Comparison of ENCODE assay signal across 8 cellular contexts in the genomic region with DNA sequence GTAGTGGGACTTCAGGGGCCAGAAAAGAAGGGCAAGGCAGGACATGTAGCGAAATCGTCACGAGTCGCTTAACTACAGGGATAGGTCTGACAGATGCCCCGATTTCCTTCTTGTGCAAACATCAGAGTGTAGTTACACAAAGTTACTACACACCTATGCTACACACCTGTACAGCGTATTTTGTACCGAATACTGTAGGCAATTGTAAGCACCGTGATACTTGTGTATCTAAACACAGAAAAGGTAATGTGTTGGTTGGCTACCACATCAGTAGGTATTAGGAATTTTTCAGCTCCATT. TPM values are rescaled to one million over a fixed set of nuclear protein-coding genes. Genes with fewer than 3 reads are reported as not detected.
DNase-seq lines count a peak whose midpoint lies in the region; ATAC-seq, FAIRE-seq and TF ChIP-seq lines count a peak whose summit lies in the region.

No MANE protein-coding gene starts in this region.

- WGBS in H1 (ENCODE audit: extremely low coverage in 1 of 2, insufficient coverage in 1 of 2, insufficient read length in 1 of 2, insufficient replicate concordance in 2 of 2, low coverage in 1 of 2, low lambda C conversion rate in 2 of 2, missing lambda C conversion rate in 1 of 2), 2 experiments: 39% methylated on average over 8 of the region's 8 CpGs; no CpG with 5 or more reads in 1 of the 2 experiments

- TF ChIP-seq POLR2A in H1 (IDR thresholded peaks at IDR 0.05; ENCODE audit: control extremely low read depth in 1 of 2, low read depth in 2 of 2, low read length in 2 of 2): no peak

- H4K20me1 ChIP-seq in MM.1S (ENCODE audit: insufficient read depth, low read length): no peaks in the 10 kb centered on the region
- no peaks in the 10 kb centered on the region for H4K20me1 ChIP-seq in H1 (replicated peaks in 1 of 2; ENCODE audit: control insufficient read depth in 1 of 2, insufficient read depth in 2 of 2, low read length in 2 of 2)

- H3K9ac ChIP-seq in MM.1S (ENCODE audit: low read length) (peak overlapping the region; percentile 81), H1 (replicated peaks in 1 of 4; ENCODE audit: extremely low read depth in 1 of 4, low read depth in 3 of 4, low read length in 3 of 4) (peak overlapping the region; percentile 13 to 99 (median 90))

- peak overlapping the region; percentile 21 for H3K4ac ChIP-seq in H1 (replicated peaks; ENCODE audit: insufficient read length, low read depth, low read length)

- H2AK5ac ChIP-seq in H1 (ENCODE audit: low read depth, low read length): no peak overlapping the region

- H3F3A ChIP-seq in MM.1S (ENCODE audit: insufficient read depth, low read length): peaks cover 10% of the 10 kb centered on the region

- H3K4me1 ChIP-seq in CD8-positive, alpha-beta memory T cell (ENCODE audit: insufficient read depth, low read length): peaks cover 29% of the 10 kb centered on the region
- H3K4me1 ChIP-seq in MM.1S (ENCODE audit: low read length) (peaks cover 9% of the 10 kb centered on the region), H1 (replicated peaks in 1 of 4; ENCODE audit: control insufficient read depth in 3 of 4, insufficient read depth in 4 of 4, low read length in 3 of 4) (peaks cover 0 to 3% (median 0%) of the 10 kb centered on the region in 4 experiments; a peak in 2 of 7 replicates), neutrophil (ENCODE audit: control insufficient read depth in 1 of 2, insufficient read depth in 1 of 2, low read depth in 1 of 2, low read length in 1 of 2) (peaks cover 74 to 81% of the 10 kb centered on the region in 2 experiments)

- peak overlapping the region; percentile 78 to 99 (median 96) for H3K27ac Mint-ChIP-seq in CD8-positive, alpha-beta memory T cell

- POLR2A ChIA-PET in CD8-positive, alpha-beta memory T cell (lab: Charles Lee): interaction anchor here (0.6 to 4.1 kb wide), 6 partner anchors 9 to 96 kb away, joined by 3 to 64 read pairs (median 4); partner anchors contain the start of gene BCL2A1
- POLR2A ChIA-PET in H1 (lab: Charles Lee; ENCODE audit: partially characterized antibody): interaction anchor here (1.1 to 6.0 kb wide), 5 partner anchors 9 to 42 kb away, joined by 3 to 42 read pairs (median 7); no protein-coding TSS in a partner anchor

- H3K79me2 ChIP-seq in MM.1S (ENCODE audit: low read length) (peaks cover 20% of the 10 kb centered on the region), H1 (ENCODE audit: control insufficient read depth in 1 of 2, insufficient read depth in 2 of 2, low read length in 2 of 2) (peaks cover 0 to 29% of the 10 kb centered on the region in 2 experiments; a peak in 2 of 4 replicates)

- H4K8ac ChIP-seq in H1 (ENCODE audit: extremely low read depth, insufficient read depth, low read length): peak overlapping the region; percentile 76; the same call in 1 of the 2 replicates

- no peaks in the 10 kb centered on the region for H3K9me2 ChIP-seq in MM.1S (replicated peaks; ENCODE audit: insufficient read depth, low read length)

- H3K23me2 ChIP-seq in H1 (ENCODE audit: low read depth, low read length): peaks cover 8% of the 10 kb centered on the region

- no peaks in the 10 kb centered on the region for H3K36me3 ChIP-seq in CD8-positive, alpha-beta memory T cell (ENCODE audit: insufficient read depth, low read length)
- H3K36me3 ChIP-seq in MM.1S (replicated peaks; ENCODE audit: insufficient read depth, low read length) (no peaks in the 10 kb centered on the region), H1 (ENCODE audit: control insufficient read depth in 2 of 4, insufficient read depth in 4 of 4, low read length in 3 of 4) (no peaks in the 10 kb centered on the region), neutrophil (peaks cover 20% of the 10 kb centered on the region)

- ATAC-seq in HG03196 (IDR thresholded peaks at IDR 0.05; ENCODE audit: unreplicated experiment) (no peak), HG03159 (IDR thresholded peaks at IDR 0.05; ENCODE audit: unreplicated experiment) (no peak)

- H3K23ac ChIP-seq in H1 (ENCODE audit: insufficient read length): no peak overlapping the region

- no peaks in the 10 kb centered on the region for H3K9me3 Mint-ChIP-seq in CD8-positive, alpha-beta memory T cell

- H3K56ac ChIP-seq in H1 (replicated peaks; ENCODE audit: insufficient read length, low read depth, low read length): no peak overlapping the region

- H2AFZ ChIP-seq in MM.1S (ENCODE audit: low read length) (peak overlapping the region; percentile 72), H1 (ENCODE audit: low read length) (peak overlapping the region; percentile 74)

- no peak overlapping the region for H2BK15ac ChIP-seq in H1 (ENCODE audit: low read length)

- no peaks in the 10 kb centered on the region for H3K27me3 Mint-ChIP-seq in CD8-positive, alpha-beta memory T cell

- H2BK12ac ChIP-seq in H1 (ENCODE audit: low read depth, low read length): 0 out of 2 replicates have a peak overlapping the region, but pooled peaks have one; percentile 62

- no peaks in the 10 kb centered on the region for H3K79me1 ChIP-seq in H1 (ENCODE audit: low read depth, low read length)

- FAIRE-seq in H1 (lab: Jason Lieb, UNC) (no peak), D721Med (lab: Jason Lieb, UNC) (no peak)

- no peak for TF ChIP-seq EP300 in H1 (IDR thresholded peaks at IDR 0.05; ENCODE audit: borderline replicate concordance in 1 of 2, low read depth in 2 of 2, low read length in 2 of 2)

- H3K9me3 ChIP-seq in CD8-positive, alpha-beta memory T cell (ENCODE audit: low read length): no peaks in the 10 kb centered on the region
- no peaks in the 10 kb centered on the region for H3K9me3 ChIP-seq in MM.1S (replicated peaks; ENCODE audit: insufficient read depth, low read length)
- no peaks in the 10 kb centered on the region for H3K9me3 ChIP-seq in H1 (ENCODE audit: insufficient read depth in 2 of 2, low read depth in 1 of 2, low read length in 1 of 2)
- H3K9me3 ChIP-seq in neutrophil: no peaks in the 10 kb centered on the region

- H3K4me1 Mint-ChIP-seq in CD8-positive, alpha-beta memory T cell: peaks cover 34 to 41% (median 35%) of the 10 kb centered on the region in 3 donors

- peak overlapping the region; percentile 93 for H3K27ac ChIP-seq in CD8-positive, alpha-beta memory T cell (ENCODE audit: low read depth, low read length)
- H3K27ac ChIP-seq in MM.1S (ENCODE audit: low read length) (peak overlapping the region; percentile 74; the same call in 1 of the 2 replicates), H1 (ENCODE audit: low read depth, low read length) (peak overlapping the region; percentile 92), neutrophil (peak overlapping the region; percentile 99)

- H3K4me2 ChIP-seq in MM.1S (ENCODE audit: low read depth, low read length): peak overlapping the region; percentile 91
- peak overlapping the region; percentile 80 to 86 for H3K4me2 ChIP-seq in H1 (ENCODE audit: insufficient read depth in 1 of 2, low read depth in 2 of 2, low read length in 2 of 2)

- H4K91ac ChIP-seq in H1 (replicated peaks; ENCODE audit: insufficient read length, low read length): peak overlapping the region; percentile 93

- H4K5ac ChIP-seq in H1 (ENCODE audit: insufficient read length, low read depth, low read length): peak overlapping the region; percentile 93

- DNase-seq in CD8-positive, alpha-beta memory T cell: no peak
- DNase-seq in MM.1S (no peak), H1 (ENCODE audit: low read depth in 1 of 2, low spot score in 2 of 2) (no peak), NCI-H69 (lab: John Stamatoyannopoulos, UW) (no peak), D721Med (ENCODE audit: insufficient read length, low spot score) (no peak)

- H2BK20ac ChIP-seq in H1 (ENCODE audit: low read length): no peak overlapping the region

- no peak for TF ChIP-seq RAD21 in H1 (IDR thresholded peaks at IDR 0.05 in 1 of 2, conservative IDR thresholded peaks at IDR 0.05 in 1 of 2; ENCODE audit: low read depth in 2 of 2, low read length in 2 of 2)

- no peak overlapping the region for H3K18ac ChIP-seq in H1 (ENCODE audit: extremely low read depth, low read length)

- peak overlapping the region; percentile 66 for H3K4me3 ChIP-seq in CD8-positive, alpha-beta memory T cell (ENCODE audit: low read length)
- H3K4me3 ChIP-seq in MM.1S (ENCODE audit: low read length) (peak overlapping the region; percentile 80), H1 (ENCODE audit: extremely low read depth in 1 of 4, insufficient read depth in 2 of 4, low read depth in 3 of 4, low read length in 4 of 4) (peak overlapping the region; percentile 62 to 75 (median 72)), neutrophil (ENCODE audit: low read depth in 1 of 2, low read length in 1 of 2) (peak overlapping the region; percentile 91 to 99)

- peak overlapping the region; percentile 67 for H3K14ac ChIP-seq in H1 (ENCODE audit: insufficient read length)

- peak overlapping the region; percentile 92 to 100 (median 94) for H3K4me3 Mint-ChIP-seq in CD8-positive, alpha-beta memory T cell

- peaks cover 0 to 18% (median 2%) of the 10 kb centered on the region in 3 donors for H3K36me3 Mint-ChIP-seq in CD8-positive, alpha-beta memory T cell

- H2BK120ac ChIP-seq in H1 (replicated peaks; ENCODE audit: low read depth, low read length): no peak overlapping the region

- CTCF ChIA-PET in CD8-positive, alpha-beta memory T cell (lab: Charles Lee): interaction anchor here (1.1 to 4.3 kb wide), 4 partner anchors 26 to 96 kb away, joined by 4 to 21 read pairs (median 7); no protein-coding TSS in a partner anchor
- CTCF ChIA-PET in H1 (lab: Charles Lee; ENCODE audit: partially characterized antibody): interaction anchor here (0.6 to 1.2 kb wide), 4 partner anchors 11 to 91 kb away, joined by 3 read pairs; no protein-coding TSS in a partner anchor

- no peak for TF ChIP-seq CTCF in MM.1S (IDR thresholded peaks at IDR 0.05; ENCODE audit: low read length)
- no peak for TF ChIP-seq CTCF in H1 (IDR thresholded peaks at IDR 0.05; ENCODE audit: control extremely low read depth in 1 of 3, insufficient read depth in 1 of 3, low read depth in 1 of 3, low read length in 3 of 3)
- TF ChIP-seq CTCF in neutrophil (IDR thresholded peaks at IDR 0.05): no peak
- no peak for TF ChIP-seq CTCF in D721Med (IDR thresholded peaks at IDR 0.05; ENCODE audit: insufficient read depth, missing control alignments)

- H3K27me3 ChIP-seq in CD8-positive, alpha-beta memory T cell (ENCODE audit: insufficient read depth, low read length, poor library complexity, severe bottlenecking): no peaks in the 10 kb centered on the region
- H3K27me3 ChIP-seq in MM.1S (replicated peaks; ENCODE audit: insufficient read depth, low read length) (no peaks in the 10 kb centered on the region), H1 (replicated peaks in 1 of 4; ENCODE audit: control insufficient read depth in 3 of 4, extremely low read depth in 1 of 4, insufficient read depth in 3 of 4, low read length in 3 of 4) (no peaks in the 10 kb centered on the region), neutrophil (no peaks in the 10 kb centered on the region)

- no peak overlapping the region; the same call in 1 of the 2 replicates for H2BK5ac ChIP-seq in H1 (ENCODE audit: low read depth, low read length)

RNA-seq across cellular contexts. Expression of gene MTHFS, which starts 0.5 kb away (rescaled TPM):
- total RNA-seq in CD8-positive, alpha-beta memory T cell: 10 to 100 TPM; 30.2 to 31.1 TPM
- 63.4 TPM for polyA plus RNA-seq in CD8-positive, alpha-beta memory T cell
- total RNA-seq in H1 (2021; fragmentation: NEBNext Ultra II Directional; extraction: Animal tissue kit (Norgen Biotek cat#: 25700)): 36.2 and 37.2 TPM in 2 replicates
- polyA plus RNA-seq in H1 (2011; rRNA removed): 19.8 and 27.3 TPM in 2 replicates
- 39.2 TPM for polyA plus RNA-seq in H1 (2011; cell fraction: cytosol; rRNA removed)
- polyA plus RNA-seq in H1 (2011; cell fraction: nucleus; rRNA removed): 18.7 TPM
- 28.8 to 40.2 TPM (median 37.6 TPM) in 4 replicates for polyA plus RNA-seq in H1 (2012, experiment 1 of 2)
- 36.3 TPM for polyA plus RNA-seq in H1 (2012, experiment 2 of 2)
- polyA plus RNA-seq in H1 (2013, experiment 1 of 2): 18.5 TPM
- polyA plus RNA-seq in H1 (2013, experiment 2 of 2): 18.0 TPM
- 8.7 and 17.4 TPM in 2 replicates for polyA minus RNA-seq in H1 (2011; rRNA and poly(A)+ RNA removed)
- 14.7 TPM for polyA minus RNA-seq in H1 (2011; cell fraction: cytosol; rRNA and poly(A)+ RNA removed)
- polyA minus RNA-seq in H1 (2011; cell fraction: nucleus; rRNA and poly(A)+ RNA removed): 26.0 TPM
